ENCODE assay signal across 10 cellular contexts in the genomic region with DNA sequence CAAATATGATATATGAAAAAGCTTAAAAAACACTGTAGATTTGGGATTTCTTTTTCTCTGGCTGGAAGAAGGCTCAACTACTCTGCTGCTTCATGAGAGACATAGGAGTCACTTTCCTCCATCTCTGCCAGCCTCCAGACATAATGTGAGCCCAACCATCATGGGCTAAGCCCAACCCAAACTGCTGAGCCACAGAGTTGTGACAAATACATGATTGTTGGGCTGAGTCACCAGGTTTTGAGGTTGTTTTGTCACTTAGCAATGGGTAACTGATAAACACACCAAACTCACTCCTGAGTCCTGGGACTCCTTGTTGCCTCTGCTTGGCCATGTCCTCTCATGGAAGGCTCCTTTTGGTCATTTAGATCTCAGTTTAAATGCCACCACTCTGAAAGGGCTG.
DNase-seq lines count a peak whose midpoint lies in the region; ATAC-seq and TF ChIP-seq lines count a peak whose summit lies in the region.
"Had no signal": no experiment of that assay in that cellular context is flagged by ENCODE, and none has a peak within 500 bp of the region (broad histone marks: within the 10 kb centered on the region; RNA-seq: fewer than 3 reads in every experiment).

No MANE protein-coding gene starts in this region.

- H4K20me1 ChIP-seq in GM23338 (replicated peaks; ENCODE audit: insufficient read depth) (no peaks in the 10 kb centered on the region), H9 (ENCODE audit: control insufficient read depth, insufficient read depth, insufficient read length) (no peaks in the 10 kb centered on the region)

- H3K27ac ChIP-seq in GM23338 (ENCODE audit: low read depth) (no peak overlapping the region), H9 (ENCODE audit: insufficient read length, low read depth, low read length) (no peak overlapping the region)

- H3K9me3 Mint-ChIP-seq in GM23338, result peaks cover 3% of the 10 kb centered on the region; the same call in 1 of the 3 replicates
- no peaks in the 10 kb centered on the region; a peak in 2 of 5 replicates for H3K9me3 Mint-ChIP-seq in H9

- no peaks in the 10 kb centered on the region for H3K27me3 Mint-ChIP-seq in GM23338 (ENCODE audit: insufficient read depth, low read depth, poor library complexity)
- H3K27me3 Mint-ChIP-seq in H9 (ENCODE audit: low read depth), result peaks cover 3% of the 10 kb centered on the region

- H2BK12ac ChIP-seq in H9 (ENCODE audit: insufficient read length, low read depth, low read length), result no peak overlapping the region

- H2AK5ac ChIP-seq in H9 (ENCODE audit: insufficient read length, low read length), result no peak overlapping the region

- DNase-seq in GM23338 (ENCODE audit: low spot score) (peak; percentile 7), RKO (ENCODE audit: low spot score) (peak; percentile 75), fibroblast of mammary gland (ENCODE audit: low read depth) (peak; percentile 87), renal cortical epithelial cell (ENCODE audit: low read depth) (peak; percentile 99), NCI-H2081 treated with DMSO at 0.1 percent for 48 hours (lab: John Stamatoyannopoulos, UW) (no peak), H9 (no peak)
- DNase-seq: tibial artery had no signal

- no peak overlapping the region for H3K56ac ChIP-seq in H9 (ENCODE audit: insufficient read length, low read depth, low read length)

- no peak overlapping the region for H3K14ac ChIP-seq in H9 (ENCODE audit: insufficient read depth, low read length)

- ATAC-seq in GM23338 (no peak), GM21390 (IDR thresholded peaks at IDR 0.05; ENCODE audit: unreplicated experiment) (no peak), HG02571 (IDR thresholded peaks at IDR 0.05; ENCODE audit: unreplicated experiment) (no peak)

- no peak overlapping the region for H2BK20ac ChIP-seq in H9 (ENCODE audit: low read depth, low read length, poor library complexity, severe bottlenecking)

- H4K91ac ChIP-seq in H9 (ENCODE audit: insufficient read length, low read depth, low read length), result no peak overlapping the region

- H3K79me2 ChIP-seq in GM23338 (replicated peaks; ENCODE audit: insufficient read depth) (no peaks in the 10 kb centered on the region), H9 (ENCODE audit: insufficient read depth, low read length) (no peaks in the 10 kb centered on the region)

- H2AFZ ChIP-seq in GM23338 (no peak overlapping the region), H9 (ENCODE audit: low read length) (no peak overlapping the region)

- 0 out of 2 replicates have a peak, but pooled peaks cover under 1% of the 10 kb centered on the region for H3K4me1 ChIP-seq in GM23338 (ENCODE audit: insufficient read depth)
- no peaks in the 10 kb centered on the region for H3K4me1 ChIP-seq in H9 (ENCODE audit: insufficient read depth, low read length)

- H3K23ac ChIP-seq in H9 (ENCODE audit: insufficient read length, low read depth, low read length), result no peak overlapping the region

- H3K36me3 Mint-ChIP-seq in GM23338 (ENCODE audit: low read depth) (no peaks in the 10 kb centered on the region), H9 (ENCODE audit: insufficient read depth in 1 of 3, low read depth in 3 of 3) (no peaks in the 10 kb centered on the region; a peak in 1 of 7 replicates)

- no peak overlapping the region for H4K5ac ChIP-seq in H9 (ENCODE audit: insufficient read length, low read depth, low read length)

- no peaks in the 10 kb centered on the region for H3F3A ChIP-seq in GM23338 (replicated peaks; ENCODE audit: low read depth)

- no peak overlapping the region for H2BK120ac ChIP-seq in H9 (ENCODE audit: low read depth, low read length, poor library complexity, severe bottlenecking)

- no peak overlapping the region for H4K8ac ChIP-seq in H9 (replicated peaks; ENCODE audit: insufficient read length, low read depth, low read length)

- H2BK15ac ChIP-seq in H9 (ENCODE audit: low read depth, low read length), result no peak overlapping the region

- no peak overlapping the region for H3K18ac ChIP-seq in H9 (ENCODE audit: insufficient read length, low read depth, low read length)

- H3K4me1 Mint-ChIP-seq in GM23338, result no peaks in the 10 kb centered on the region
- H3K4me1 Mint-ChIP-seq in H9, result peaks cover 8% of the 10 kb centered on the region in 2 experiments

- no peaks in the 10 kb centered on the region for H3K36me3 ChIP-seq in GM23338 (ENCODE audit: insufficient read depth)
- H3K36me3 ChIP-seq: tibial artery had no signal

- H3K4me2 ChIP-seq in GM23338 (no peak overlapping the region), H9 (ENCODE audit: insufficient read depth, insufficient read length, low read length) (no peak overlapping the region)

- no peaks in the 10 kb centered on the region for H3K23me2 ChIP-seq in H9 (ENCODE audit: insufficient read length, low read depth, low read length, poor library complexity, severe bottlenecking)

- H3K4ac ChIP-seq in H9 (ENCODE audit: low read depth, low read length), result no peak overlapping the region

- H3K4me3 Mint-ChIP-seq in GM23338, result no peak overlapping the region
- no peak overlapping the region for H3K4me3 Mint-ChIP-seq in H9
- H3K4me3 Mint-ChIP-seq: nephron had no signal

- H3K79me1 ChIP-seq in H9 (ENCODE audit: insufficient read depth, low read depth, low read length, poor library complexity, severe bottlenecking), result no peaks in the 10 kb centered on the region

- H3K9me3 ChIP-seq in H9 (ENCODE audit: control insufficient read depth, low read depth, low read length), result no peaks in the 10 kb centered on the region
- H3K9me3 ChIP-seq: tibial artery had no signal

- TF ChIP-seq CTCF in GM23338 (conservative IDR thresholded peaks at IDR 0.05; ENCODE audit: low read depth in 2 of 2) (no peak), fibroblast of mammary gland (conservative IDR thresholded peaks at IDR 0.05; ENCODE audit: control insufficient read depth, insufficient read depth, low read depth, low read length) (no peak), H9 (conservative IDR thresholded peaks at IDR 0.05) (no peak)

- H2BK5ac ChIP-seq in H9 (ENCODE audit: insufficient read length, low read length), result no peak overlapping the region

- H3K4me3 ChIP-seq in GM23338 (no peak overlapping the region), fibroblast of mammary gland (ENCODE audit: control insufficient read depth, low read depth, low read length) (no peak overlapping the region)
- H3K4me3 ChIP-seq: tibial artery had no signal

- no peak overlapping the region for H3T11ph ChIP-seq in H9 (ENCODE audit: low read length)

- no peaks in the 10 kb centered on the region for H3K27me3 ChIP-seq in GM23338 (ENCODE audit: insufficient read depth)
- no peaks in the 10 kb centered on the region for H3K27me3 ChIP-seq in H9 (ENCODE audit: insufficient read depth, low read length)
- H3K27me3 ChIP-seq: tibial artery had no signal

- H3K9me2 ChIP-seq in GM23338 (ENCODE audit: insufficient read depth), result 0 out of 2 replicates have a peak, but pooled peaks cover 11% of the 10 kb centered on the region

- no peak overlapping the region for H3K9ac ChIP-seq in H9 (ENCODE audit: extremely low read depth, insufficient read length, low read length)

- H3K27ac Mint-ChIP-seq in GM23338 (no peak overlapping the region), H9 (no peak overlapping the region)
- H3K27ac Mint-ChIP-seq: nephron had no signal

TF ChIP-seq in GM23338, 12 proteins besides CTCF, POLR2A, EP300 and RAD21 (continues in another document):
- TF ChIP-seq, protein P1, sequence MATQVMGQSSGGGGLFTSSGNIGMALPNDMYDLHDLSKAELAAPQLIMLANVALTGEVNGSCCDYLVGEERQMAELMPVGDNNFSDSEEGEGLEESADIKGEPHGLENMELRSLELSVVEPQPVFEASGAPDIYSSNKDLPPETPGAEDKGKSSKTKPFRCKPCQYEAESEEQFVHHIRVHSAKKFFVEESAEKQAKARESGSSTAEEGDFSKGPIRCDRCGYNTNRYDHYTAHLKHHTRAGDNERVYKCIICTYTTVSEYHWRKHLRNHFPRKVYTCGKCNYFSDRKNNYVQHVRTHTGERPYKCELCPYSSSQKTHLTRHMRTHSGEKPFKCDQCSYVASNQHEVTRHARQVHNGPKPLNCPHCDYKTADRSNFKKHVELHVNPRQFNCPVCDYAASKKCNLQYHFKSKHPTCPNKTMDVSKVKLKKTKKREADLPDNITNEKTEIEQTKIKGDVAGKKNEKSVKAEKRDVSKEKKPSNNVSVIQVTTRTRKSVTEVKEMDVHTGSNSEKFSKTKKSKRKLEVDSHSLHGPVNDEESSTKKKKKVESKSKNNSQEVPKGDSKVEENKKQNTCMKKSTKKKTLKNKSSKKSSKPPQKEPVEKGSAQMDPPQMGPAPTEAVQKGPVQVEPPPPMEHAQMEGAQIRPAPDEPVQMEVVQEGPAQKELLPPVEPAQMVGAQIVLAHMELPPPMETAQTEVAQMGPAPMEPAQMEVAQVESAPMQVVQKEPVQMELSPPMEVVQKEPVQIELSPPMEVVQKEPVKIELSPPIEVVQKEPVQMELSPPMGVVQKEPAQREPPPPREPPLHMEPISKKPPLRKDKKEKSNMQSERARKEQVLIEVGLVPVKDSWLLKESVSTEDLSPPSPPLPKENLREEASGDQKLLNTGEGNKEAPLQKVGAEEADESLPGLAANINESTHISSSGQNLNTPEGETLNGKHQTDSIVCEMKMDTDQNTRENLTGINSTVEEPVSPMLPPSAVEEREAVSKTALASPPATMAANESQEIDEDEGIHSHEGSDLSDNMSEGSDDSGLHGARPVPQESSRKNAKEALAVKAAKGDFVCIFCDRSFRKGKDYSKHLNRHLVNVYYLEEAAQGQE (IDR thresholded peaks at IDR 0.05; ENCODE audit: unreplicated experiment), result no peak
- TF ChIP-seq CREB1 (CRISPR knock-in tag; IDR thresholded peaks at IDR 0.05; ENCODE audit: low read depth) (no peak), JUNB (IDR thresholded peaks at IDR 0.05; ENCODE audit: unreplicated experiment) (no peak), ZNF331 (CRISPR knock-in tag; IDR thresholded peaks at IDR 0.05; ENCODE audit: low read depth) (no peak), STAT1 (IDR thresholded peaks at IDR 0.05; ENCODE audit: unreplicated experiment) (no peak), POLR2AphosphoS5 (IDR thresholded peaks at IDR 0.05; ENCODE audit: low read depth) (no peak), ZNF114 (CRISPR knock-in tag; IDR thresholded peaks at IDR 0.05) (no peak), EZH2phosphoT487 (IDR thresholded peaks at IDR 0.05; ENCODE audit: unreplicated experiment) (no peak), EZH2 (IDR thresholded peaks at IDR 0.05; ENCODE audit: low read depth, unreplicated experiment) (no peak)

Comparison
In these comparisons a context has a peak if more than half of its experiments do, and no peak if none do; other contexts are left out.
1. DNase-seq: peak in GM23338 (single experiment), RKO (single experiment), fibroblast of mammary gland (single experiment) and renal cortical epithelial cell (single experiment); none in NCI-H2081 treated with DMSO at 0.1 percent for 48 hours (single experiment) and H9 (single experiment).